ENCODE assay signal across 9 cellular contexts in the genomic region with DNA sequence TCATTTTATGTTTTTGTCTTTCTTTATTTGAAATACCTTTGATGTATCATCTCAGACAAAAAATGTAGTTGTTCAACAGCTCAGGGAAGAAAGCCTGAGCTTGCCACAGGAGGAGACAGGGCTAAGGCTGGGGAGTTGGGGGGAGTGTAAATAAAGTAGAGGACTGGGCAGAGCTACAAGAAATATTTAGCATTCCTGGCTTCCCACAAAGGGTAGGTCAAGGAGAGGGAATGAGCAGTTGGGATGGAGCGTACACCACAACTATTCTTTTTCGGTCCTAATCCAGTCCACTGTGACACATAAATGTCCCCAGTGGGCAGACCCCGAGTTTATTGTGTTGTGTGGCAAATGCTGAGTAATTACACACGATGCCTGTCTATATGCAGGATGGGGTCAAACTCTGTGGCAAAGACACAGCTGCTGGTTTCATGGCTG.
DNase-seq lines count a peak whose midpoint lies in the region; ATAC-seq, FAIRE-seq and TF ChIP-seq lines count a peak whose summit lies in the region.
"Had no signal": no experiment of that assay in that cellular context is flagged by ENCODE, and none has a peak within 500 bp of the region (broad histone marks: within the 10 kb centered on the region; RNA-seq: fewer than 3 reads in every experiment).

No MANE protein-coding gene starts in this region.

- intact Hi-C loops in kidney (cut with DNase I) = no loop called here

- POLR2A ChIA-PET in RWPE1 (lab: Yijun Ruan, JAX; ENCODE audit: low non-redundant PET) = no interaction called here

- H3K27ac ChIP-seq in RWPE1 (peak overlapping the region; percentile 60; the same call in 1 of the 2 replicates), kidney (ENCODE audit: low read depth in 2 of 2, low read length in 2 of 2) (peak overlapping the region in 1 of 2 donors; percentile 48)

- CTCF ChIA-PET in RWPE1 (lab: Yijun Ruan, JAX) = interaction anchor here (0.6 kb wide), 1 partner anchor 98 kb away, joined by 4 read pairs; no protein-coding TSS in a partner anchor

- peaks cover 3 to 9% of the 10 kb centered on the region in 2 donors for H3K4me1 ChIP-seq in kidney (ENCODE audit: control insufficient read depth in 1 of 2, insufficient read depth in 1 of 2, low read depth in 1 of 2, low read length in 2 of 2)

- DNase-seq in Daoy (ENCODE audit: low read depth) = peak; percentile 92
- peak; percentile 74 for DNase-seq in RWPE1 (ENCODE audit: low spot score)
- peak; percentile 91 to 93 for DNase-seq in foreskin fibroblast
- DNase-seq in retinal pigment epithelial cell (ENCODE audit: low read depth) = peak; percentile 85
- no peak for DNase-seq in glutamatergic neuron
- DNase-seq in kidney = no peak
- no peak for DNase-seq in NCI-H2227 treated with DMSO at 0.1 percent for 48 hours (lab: John Stamatoyannopoulos, UW)
- DNase-seq: NCI-H748 treated with DMSO at 0.1 percent for 48 hours had no signal

- peaks cover 3% of the 10 kb centered on the region for H3K27me3 Mint-ChIP-seq in glutamatergic neuron (ENCODE audit: unreplicated experiment)

- H3K9me3 Mint-ChIP-seq in glutamatergic neuron (ENCODE audit: unreplicated experiment) = peaks cover 2% of the 10 kb centered on the region

- no peak overlapping the region for H3K27ac Mint-ChIP-seq in glutamatergic neuron (ENCODE audit: unreplicated experiment)

- no peaks in the 10 kb centered on the region for H3K36me3 ChIP-seq in kidney (ENCODE audit: control insufficient read depth in 1 of 2, insufficient read depth in 2 of 2, low read length in 2 of 2)

- no peak for FAIRE-seq in kidney (lab: Jason Lieb, UNC)

- ATAC-seq in HG02840 (IDR thresholded peaks at IDR 0.05; ENCODE audit: low FRiP score, unreplicated experiment) = no peak

- H3K9me3 ChIP-seq in kidney (ENCODE audit: control insufficient read depth in 1 of 2, low read length in 2 of 2) = no peaks in the 10 kb centered on the region

- no peak for TF ChIP-seq CTCF in RWPE1 (conservative IDR thresholded peaks at IDR 0.05; ENCODE audit: low read depth)
- TF ChIP-seq CTCF in foreskin fibroblast (IDR thresholded peaks at IDR 0.05; ENCODE audit: low read depth, low read length) = no peak
- no peak for TF ChIP-seq CTCF in retinal pigment epithelial cell (conservative IDR thresholded peaks at IDR 0.05; ENCODE audit: low read depth, low read length)
- no peak for TF ChIP-seq CTCF in glutamatergic neuron (IDR thresholded peaks at IDR 0.05; ENCODE audit: partially characterized antibody, unreplicated experiment)
- TF ChIP-seq CTCF in kidney (IDR thresholded peaks at IDR 0.05; ENCODE audit: borderline replicate concordance, extremely low read depth, insufficient read depth) = no peak

- H3K4me3 ChIP-seq in foreskin fibroblast (ENCODE audit: low read depth in 1 of 2, low read length in 2 of 2) = no peak overlapping the region
- H3K4me3 ChIP-seq in retinal pigment epithelial cell (ENCODE audit: low read length) = no peak overlapping the region
- no peak overlapping the region for H3K4me3 ChIP-seq in kidney (ENCODE audit: low read length in 2 of 2)

- no peaks in the 10 kb centered on the region for H3K36me3 Mint-ChIP-seq in glutamatergic neuron (ENCODE audit: unreplicated experiment)

- no peak overlapping the region for H3K4me3 Mint-ChIP-seq in glutamatergic neuron (ENCODE audit: unreplicated experiment)

- peaks cover 3% of the 10 kb centered on the region for H3K4me1 Mint-ChIP-seq in glutamatergic neuron (ENCODE audit: low read depth, unreplicated experiment)

- no peak overlapping the region for H3K9ac ChIP-seq in kidney (ENCODE audit: low read length in 2 of 2)

Comparison
In these comparisons a context has a peak if more than half of its experiments do, and no peak if none do; other contexts are left out.
1. DNase-seq: peak in Daoy (single experiment), RWPE1 (single experiment), foreskin fibroblast (2 of 2) and retinal pigment epithelial cell (single experiment); none in glutamatergic neuron (single experiment), kidney (single experiment) and NCI-H2227 treated with DMSO at 0.1 percent for 48 hours (single experiment).